In genomic region chr4:107939307-107939706, GRCh38 we compare ENCODE assay signal across 28 cellular contexts. TPM values are rescaled to one million over a fixed set of nuclear protein-coding genes. Genes with fewer than 3 reads are reported as not detected.
A peak's percentile ranks its signal among the peaks of the same experiment; 100 is the strongest.
DNase-seq lines count a peak whose midpoint lies in the region; ATAC-seq, FAIRE-seq and TF ChIP-seq lines count a peak whose summit lies in the region.
"Had no signal": no experiment of that assay in that cellular context is flagged by ENCODE, and none has a peak within 500 bp of the region (broad histone marks: within the 10 kb centered on the region; RNA-seq: fewer than 3 reads in every experiment).

No MANE protein-coding gene starts in this region.

- no peak for DNase-seq in activated naive CD4-positive, alpha-beta T cell treated with anti-CD3 and anti-CD28 coated beads, Interleukin-2, amount 50 U/mL, for 72 hours (ENCODE audit: low spot score in 2 of 2)
- DNase-seq in activated naive CD4-positive, alpha-beta T cell treated with Interleukin-2 at 50 U/mL for 16 hours: no peak
- DNase-seq in amniotic epithelial cell (ENCODE audit: low read depth): peak; percentile 59
- DNase-seq in foreskin keratinocyte: peak; percentile 84 to 94
- no peak for DNase-seq in urothelium cell line (ENCODE audit: low spot score)
- DNase-seq in epidermal melanocyte (ENCODE audit: insufficient read length, low spot score): no peak
- DNase-seq in NK-92 treated with Interleukin-12 subunit alpha and Interleukin-12 subunit beta, amount 100 ng/mL, for 24 hours (lab: John Stamatoyannopoulos, UW): no peak
- DNase-seq: activated CD4-positive, alpha-beta T cell treated with anti-CD3 and anti-CD28 coated beads for 1 hour; activated naive CD4-positive, alpha-beta T cell treated with anti-CD3 and anti-CD28 coated beads, Interleukin-2, amount 50 U/mL, for 16 hours; activated T-cell treated with anti-CD3 and anti-CD28 coated beads, Interleukin-2, amount 50 U/mL, for 4 hours; DMS79; effector CD4-positive, alpha-beta T cell; HCEC 1CT; kidney glomerular epithelial cell; NCI-H1092; NCI-H187; NCI-H2171 treated with DMSO at 0.1 percent for 48 hours; NCI-H526; nephron progenitor cell; Peyer's patch; sigmoid colon; stimulated activated CD4-positive, alpha-beta T cell treated with anti-CD3 and anti-CD28 coated beads, Interleukin-15, amount 100 ng/mL, for 24 hours; transverse colon had no signal

- no peaks in the 10 kb centered on the region for H3K4me1 ChIP-seq in foreskin keratinocyte
- H3K4me1 ChIP-seq: Peyer's patch, transverse colon had no signal

- no peak overlapping the region for H3K27ac ChIP-seq in foreskin keratinocyte
- H3K27ac ChIP-seq: BLaER1, Peyer's patch, sigmoid colon, transverse colon had no signal

- H3K27ac Mint-ChIP-seq in activated naive CD4-positive, alpha-beta T cell treated with anti-CD3 and anti-CD28 coated beads, Interleukin-2, amount 50 U/mL, for 72 hours: peak overlapping the region in 1 of 2 donors; percentile 15
- H3K27ac Mint-ChIP-seq: nephron progenitor cell had no signal

- no peaks in the 10 kb centered on the region for H3K36me3 Mint-ChIP-seq in activated naive CD4-positive, alpha-beta T cell treated with anti-CD3 and anti-CD28 coated beads, Interleukin-2, amount 50 U/mL, for 72 hours

- H3K9me3 Mint-ChIP-seq in activated naive CD4-positive, alpha-beta T cell treated with anti-CD3 and anti-CD28 coated beads, Interleukin-2, amount 50 U/mL, for 72 hours: no peaks in the 10 kb centered on the region
- H3K9me3 Mint-ChIP-seq: activated T-cell treated with anti-CD3 and anti-CD28 coated beads, Interleukin-2, amount 50 U/mL, for 4 hours; nephron progenitor cell had no signal

- FAIRE-seq in urothelium cell line (lab: Jason Lieb, UNC): peak; percentile 20
- FAIRE-seq: A204.1, GM12878 had no signal

- H3K27me3 ChIP-seq in foreskin keratinocyte: no peaks in the 10 kb centered on the region
- H3K27me3 ChIP-seq: BLaER1, Peyer's patch, sigmoid colon, transverse colon had no signal

- ATAC-seq in activated naive CD4-positive, alpha-beta T cell treated with anti-CD3 and anti-CD28 coated beads, Interleukin-2, amount 50 U/mL, for 72 hours: peak; percentile 70 to 96
- ATAC-seq in foreskin keratinocyte: peak; percentile 72
- no peak for ATAC-seq in HG03378 (IDR thresholded peaks at IDR 0.05; ENCODE audit: unreplicated experiment)
- ATAC-seq: activated T-cell treated with anti-CD3 and anti-CD28 coated beads, Interleukin-2, amount 50 U/mL, for 4 hours; esophagus mucosa; GM12878 had no signal

- no peak for TF ChIP-seq CTCF in foreskin keratinocyte (conservative IDR thresholded peaks at IDR 0.05)

RNA-seq across cellular contexts. Expression of gene CYP2U1, which starts 8.0 kb away (rescaled TPM):
- total RNA-seq in activated naive CD4-positive, alpha-beta T cell treated with anti-CD3 and anti-CD28 coated beads, Interleukin-2, amount 50 U/mL, for 72 hours: 1 to 10 TPM; 2.1 TPM
- 3.3 and 3.6 TPM in 2 replicates for total RNA-seq in foreskin keratinocyte
- polyA plus RNA-seq in foreskin keratinocyte: 1.2 and 1.5 TPM in 2 replicates

RNA-seq across cellular contexts. Expression of gene HADH, which starts 50.4 kb away (rescaled TPM):
- 10 to 100 TPM; 44.0 to 48.1 TPM for total RNA-seq in activated naive CD4-positive, alpha-beta T cell treated with anti-CD3 and anti-CD28 coated beads, Interleukin-2, amount 50 U/mL, for 72 hours
- total RNA-seq in foreskin keratinocyte: 35.8 and 44.0 TPM in 2 replicates
- polyA plus RNA-seq in foreskin keratinocyte: 39.9 and 55.6 TPM in 2 replicates

Comparison
In these comparisons a context has a peak if more than half of its experiments do, and no peak if none do; other contexts are left out.
1. DNase-seq: peak in amniotic epithelial cell (single experiment) and foreskin keratinocyte (2 of 2); none in activated naive CD4-positive, alpha-beta T cell treated with anti-CD3 and anti-CD28 coated beads, Interleukin-2, amount 50 U/mL, for 72 hours (0 of 2), activated naive CD4-positive, alpha-beta T cell treated with Interleukin-2 at 50 U/mL for 16 hours (single experiment), urothelium cell line (single experiment), epidermal melanocyte (single experiment) and NK-92 treated with Interleukin-12 subunit alpha and Interleukin-12 subunit beta, amount 100 ng/mL, for 24 hours (single experiment).